ENCODE assay signal across 24 cellular contexts in genomic region chr19:29705706-29706105, GRCh38. TPM values are rescaled to one million over a fixed set of nuclear protein-coding genes. Genes with fewer than 3 reads are reported as not detected.
A peak's percentile ranks its signal among the peaks of the same experiment; 100 is the strongest.
DNase-seq lines count a peak whose midpoint lies in the region; ATAC-seq and TF ChIP-seq lines count a peak whose summit lies in the region.
"Had no signal": no experiment of that assay in that cellular context is flagged by ENCODE, and none has a peak within 500 bp of the region (broad histone marks: within the 10 kb centered on the region; RNA-seq: fewer than 3 reads in every experiment).

No MANE protein-coding gene starts in this region.

- no peak for TF ChIP-seq CTCF in CD8-positive, alpha-beta T cell (IDR thresholded peaks at IDR 0.05)
- TF ChIP-seq CTCF in osteoblast (IDR thresholded peaks at IDR 0.05; ENCODE audit: extremely low read depth, low read depth, low read length), result no peak

- no peaks in the 10 kb centered on the region for H3K27me3 ChIP-seq in CD8-positive, alpha-beta T cell (ENCODE audit: insufficient read depth, low read length)
- no peaks in the 10 kb centered on the region for H3K27me3 ChIP-seq in osteoblast (ENCODE audit: insufficient read depth, low read length)
- H3K27me3 ChIP-seq: BLaER1, gastroesophageal sphincter, upper lobe of right lung had no signal

- peaks cover 39% of the 10 kb centered on the region for H3K79me2 ChIP-seq in osteoblast (ENCODE audit: insufficient read depth, low read length)

- no peak overlapping the region for H3K27ac ChIP-seq in CD8-positive, alpha-beta T cell (ENCODE audit: low read depth, low read length)
- H3K27ac ChIP-seq in osteoblast (ENCODE audit: low read depth, low read length), result no peak overlapping the region
- H3K27ac ChIP-seq: BLaER1, parathyroid adenoma, upper lobe of right lung, WERI-Rb-1 had no signal

- H3K4me3 Mint-ChIP-seq in activated CD4-positive, alpha-beta T cell treated with anti-CD3 and anti-CD28 coated beads for 36 hours, result peak overlapping the region; percentile 26
- H3K4me3 Mint-ChIP-seq in CD8-positive, alpha-beta T cell, result no peak overlapping the region
- no peak overlapping the region for H3K4me3 Mint-ChIP-seq in activated naive CD8-positive, alpha-beta T cell treated with anti-CD3 and anti-CD28 coated beads, Interleukin-2, amount 10 ng/mL, durations not matched to agents 7 days and 5 days

- POLR2A ChIA-PET in activated CD4-positive, alpha-beta T cell treated with anti-CD3 and anti-CD28 coated beads for 36 hours (lab: Charles Lee), result interaction anchor here (0.7 kb wide), 1 partner anchor 8 kb away, joined by 7 read pairs; no protein-coding TSS in a partner anchor
- POLR2A ChIA-PET in CD8-positive, alpha-beta T cell (lab: Charles Lee), result interaction anchor here (0.7 to 1.5 kb wide), 2 partner anchors 9 to 11 kb away, joined by 4 to 5 read pairs; partner anchors contain the start of gene C19orf12
- POLR2A ChIA-PET in activated naive CD8-positive, alpha-beta T cell treated with anti-CD3 and anti-CD28 coated beads, Interleukin-2, amount 10 ng/mL, durations not matched to agents 7 days and 5 days (lab: Charles Lee), result interaction anchor here (1.7 kb wide), 1 partner anchor 9 kb away, joined by 7 read pairs; the partner anchor contains the start of gene C19orf12

- no peak for DNase-seq in activated CD4-positive, alpha-beta T cell treated with anti-CD3 and anti-CD28 coated beads for 36 hours
- no peak for DNase-seq in activated CD4-positive, alpha-beta T cell treated with anti-CD3 and anti-CD28 coated beads for 1 hour
- no peak for DNase-seq in CD8-positive, alpha-beta T cell
- DNase-seq in activated naive CD8-positive, alpha-beta T cell treated with anti-CD3 and anti-CD28 coated beads, Interleukin-2, amount 10 ng/mL, durations not matched to agents 7 days and 5 days, result no peak
- DNase-seq in osteoblast (ENCODE audit: insufficient read length, low spot score, missing footprints) (peak; percentile 75), NCI-H2029 (lab: John Stamatoyannopoulos, UW) (no peak), midbrain (lab: John Stamatoyannopoulos, UW) (no peak)
- DNase-seq: activated gamma-delta T cell; effector CD8-positive, alpha-beta T cell; kidney glomerular epithelial cell; mammary epithelial cell; NCI-H187 treated with DMSO at 0.1 percent for 48 hours; NCI-H345; Right ventricle myocardium superior; stimulated activated CD4-positive, alpha-beta T cell treated with anti-CD3 and anti-CD28 coated beads, Interleukin-1b, Interleukin-23, amount 100 ng/mL, for 48 hours; stimulated activated naive CD4-positive, alpha-beta T cell; SW 1271; upper lobe of right lung; WERI-Rb-1 had no signal

- H3K27me3 Mint-ChIP-seq in activated CD4-positive, alpha-beta T cell treated with anti-CD3 and anti-CD28 coated beads for 36 hours, result no peaks in the 10 kb centered on the region
- H3K27me3 Mint-ChIP-seq in CD8-positive, alpha-beta T cell (ENCODE audit: low read depth), result no peaks in the 10 kb centered on the region
- H3K27me3 Mint-ChIP-seq in activated naive CD8-positive, alpha-beta T cell treated with anti-CD3 and anti-CD28 coated beads, Interleukin-2, amount 10 ng/mL, durations not matched to agents 7 days and 5 days, result no peaks in the 10 kb centered on the region

- no peak overlapping the region for H2AFZ ChIP-seq in osteoblast (ENCODE audit: low read length)
- H2AFZ ChIP-seq: parathyroid adenoma had no signal

- peaks cover 41% of the 10 kb centered on the region for H3K4me1 ChIP-seq in CD8-positive, alpha-beta T cell (ENCODE audit: insufficient read depth, low read length)
- peaks cover 13% of the 10 kb centered on the region for H3K4me1 ChIP-seq in osteoblast (ENCODE audit: insufficient read depth, low read length)
- H3K4me1 ChIP-seq: parathyroid adenoma, upper lobe of right lung had no signal

- H3K36me3 Mint-ChIP-seq in activated CD4-positive, alpha-beta T cell treated with anti-CD3 and anti-CD28 coated beads for 36 hours (ENCODE audit: low read depth), result peaks cover 38% of the 10 kb centered on the region
- H3K36me3 Mint-ChIP-seq in CD8-positive, alpha-beta T cell, result peaks cover 70% of the 10 kb centered on the region
- H3K36me3 Mint-ChIP-seq in activated naive CD8-positive, alpha-beta T cell treated with anti-CD3 and anti-CD28 coated beads, Interleukin-2, amount 10 ng/mL, durations not matched to agents 7 days and 5 days, result peaks cover 38% of the 10 kb centered on the region

- H4K20me1 ChIP-seq in osteoblast (ENCODE audit: insufficient read depth, low read length), result peaks cover 18% of the 10 kb centered on the region

- CTCF ChIA-PET in activated CD4-positive, alpha-beta T cell treated with anti-CD3 and anti-CD28 coated beads for 36 hours (lab: Charles Lee), result interaction anchor here (0.7 to 2.3 kb wide), 4 partner anchors 11 to 100 kb away, joined by 3 to 11 read pairs (median 8); no protein-coding TSS in a partner anchor
- CTCF ChIA-PET in CD8-positive, alpha-beta T cell (lab: Charles Lee), result interaction anchor here (0.7 to 6.9 kb wide), 4 partner anchors 10 to 151 kb away, joined by 3 to 81 read pairs (median 12); partner anchors contain the start of gene C19orf12

- peaks cover 23% of the 10 kb centered on the region for H3K36me3 ChIP-seq in CD8-positive, alpha-beta T cell (ENCODE audit: insufficient read depth, low read length)
- H3K36me3 ChIP-seq in osteoblast (ENCODE audit: insufficient read depth, low read length), result peaks cover 47% of the 10 kb centered on the region

- H3K4me2 ChIP-seq in osteoblast (ENCODE audit: insufficient read depth, low read length), result no peak overlapping the region
- H3K4me2 ChIP-seq: BLaER1 had no signal

- H3K9me3 Mint-ChIP-seq in activated CD4-positive, alpha-beta T cell treated with anti-CD3 and anti-CD28 coated beads for 36 hours (ENCODE audit: low read depth), result no peaks in the 10 kb centered on the region
- no peaks in the 10 kb centered on the region for H3K9me3 Mint-ChIP-seq in CD8-positive, alpha-beta T cell
- no peaks in the 10 kb centered on the region for H3K9me3 Mint-ChIP-seq in activated naive CD8-positive, alpha-beta T cell treated with anti-CD3 and anti-CD28 coated beads, Interleukin-2, amount 10 ng/mL, durations not matched to agents 7 days and 5 days

- no peak for ATAC-seq in activated CD4-positive, alpha-beta T cell treated with anti-CD3 and anti-CD28 coated beads for 36 hours
- no peak for ATAC-seq in CD8-positive, alpha-beta T cell
- ATAC-seq in activated naive CD8-positive, alpha-beta T cell treated with anti-CD3 and anti-CD28 coated beads, Interleukin-2, amount 10 ng/mL, durations not matched to agents 7 days and 5 days (ENCODE audit: low read depth), result no peak
- no peak for ATAC-seq in GM18858 (IDR thresholded peaks at IDR 0.05; ENCODE audit: unreplicated experiment)
- ATAC-seq: esophagus mucosa, gastroesophageal sphincter, upper lobe of right lung had no signal

- H3K9me3 ChIP-seq in CD8-positive, alpha-beta T cell (ENCODE audit: low read length), result no peaks in the 10 kb centered on the region
- H3K9me3 ChIP-seq in osteoblast (ENCODE audit: low read depth, low read length), result no peaks in the 10 kb centered on the region
- H3K9me3 ChIP-seq: BLaER1, gastroesophageal sphincter, upper lobe of right lung had no signal

- intact Hi-C loops in activated CD4-positive, alpha-beta T cell treated with anti-CD3 and anti-CD28 coated beads for 36 hours (cut with DNase I, micrococcal nuclease), result loop anchor here (1.0 kb wide), 3 partner anchors 8 to 33 kb away; no protein-coding TSS in a partner anchor
- intact Hi-C loops in CD8-positive, alpha-beta T cell (cut with DNase I, micrococcal nuclease), result no loop called here

- H3K4me1 Mint-ChIP-seq in activated CD4-positive, alpha-beta T cell treated with anti-CD3 and anti-CD28 coated beads for 36 hours, result peaks cover 58% of the 10 kb centered on the region
- H3K4me1 Mint-ChIP-seq in CD8-positive, alpha-beta T cell (ENCODE audit: low read depth), result peaks cover 40% of the 10 kb centered on the region
- peaks cover 32% of the 10 kb centered on the region for H3K4me1 Mint-ChIP-seq in activated naive CD8-positive, alpha-beta T cell treated with anti-CD3 and anti-CD28 coated beads, Interleukin-2, amount 10 ng/mL, durations not matched to agents 7 days and 5 days

- no peak overlapping the region for H3K4me3 ChIP-seq in CD8-positive, alpha-beta T cell (ENCODE audit: low read depth, low read length)
- no peak overlapping the region for H3K4me3 ChIP-seq in osteoblast (ENCODE audit: insufficient read depth, low read length)
- H3K4me3 ChIP-seq: BLaER1, gastroesophageal sphincter, upper lobe of right lung had no signal

- peak overlapping the region; percentile 97 for H3K27ac Mint-ChIP-seq in activated CD4-positive, alpha-beta T cell treated with anti-CD3 and anti-CD28 coated beads for 36 hours
- peak overlapping the region; percentile 52 for H3K27ac Mint-ChIP-seq in CD8-positive, alpha-beta T cell
- peak overlapping the region; percentile 91 for H3K27ac Mint-ChIP-seq in activated naive CD8-positive, alpha-beta T cell treated with anti-CD3 and anti-CD28 coated beads, Interleukin-2, amount 10 ng/mL, durations not matched to agents 7 days and 5 days

RNA-seq across cellular contexts. Expression of gene C19orf12, which starts 9.4 kb away (rescaled TPM):
- total RNA-seq in activated CD4-positive, alpha-beta T cell treated with anti-CD3 and anti-CD28 coated beads for 36 hours, result 10 to 100 TPM; 26.7 to 35.7 TPM
- 1 to 10 TPM; 7.0 to 8.9 TPM for total RNA-seq in CD8-positive, alpha-beta T cell
- 10 to 100 TPM; 31.8 to 38.2 TPM for total RNA-seq in activated naive CD8-positive, alpha-beta T cell treated with anti-CD3 and anti-CD28 coated beads, Interleukin-2, amount 10 ng/mL, durations not matched to agents 7 days and 5 days
- 48.5 and 52.7 TPM in 2 replicates for total RNA-seq in osteoblast

RNA-seq across cellular contexts. Expression of gene PLEKHF1, which starts 40.4 kb away (rescaled TPM):
- 10 to 100 TPM; 25.4 to 26.6 TPM for total RNA-seq in activated CD4-positive, alpha-beta T cell treated with anti-CD3 and anti-CD28 coated beads for 36 hours
- total RNA-seq in CD8-positive, alpha-beta T cell, result 10 to 100 TPM; 33.7 to 34.1 TPM
- total RNA-seq in activated naive CD8-positive, alpha-beta T cell treated with anti-CD3 and anti-CD28 coated beads, Interleukin-2, amount 10 ng/mL, durations not matched to agents 7 days and 5 days, result 10 to 100 TPM; 33.3 to 35.9 TPM
- total RNA-seq in osteoblast, result 86.9 and 106 TPM in 2 replicates

Comparison
In these comparisons a context has a peak if more than half of its experiments do, and no peak if none do; other contexts are left out.
1. intact Hi-C loops: an anchor here in activated CD4-positive, alpha-beta T cell treated with anti-CD3 and anti-CD28 coated beads for 36 hours (1.0 kb wide); none called in CD8-positive, alpha-beta T cell.